Comparison of ENCODE assay signal across 11 cellular contexts in genomic region chr3:186788482-186789370, GRCh38. TPM values are rescaled to one million over a fixed set of nuclear protein-coding genes. Genes with fewer than 3 reads are reported as not detected.
DNase-seq lines count a peak whose midpoint lies in the region; ATAC-seq and TF ChIP-seq lines count a peak whose summit lies in the region.
"Had no signal": no experiment of that assay in that cellular context is flagged by ENCODE, and none has a peak within 500 bp of the region (broad histone marks: within the 10 kb centered on the region; RNA-seq: fewer than 3 reads in every experiment).

No MANE protein-coding gene starts in this region.

- H2AFZ ChIP-seq in PC-9, result no peak overlapping the region

- H3K36me3 ChIP-seq in A673 (ENCODE audit: insufficient read depth, low read length, poor library complexity, severe bottlenecking) (peaks cover 96% of the 10 kb centered on the region), PC-9 (ENCODE audit: low read depth) (peaks cover 63% of the 10 kb centered on the region)

- TF ChIP-seq CTCF in A673 (conservative IDR thresholded peaks at IDR 0.05; ENCODE audit: low read depth, low read length) (no peak), PC-9 (conservative IDR thresholded peaks at IDR 0.05) (no peak), lower leg skin (IDR thresholded peaks at IDR 0.05) (no peak)

- ATAC-seq in HG02623 (IDR thresholded peaks at IDR 0.05; ENCODE audit: unreplicated experiment), result no peak

- H3K4me3 ChIP-seq in A673 (ENCODE audit: low read depth, low read length, poor library complexity, severe bottlenecking) (peak overlapping the region; percentile 8), PC-9 (no peak overlapping the region), lower leg skin (ENCODE audit: low read depth, poor library complexity, severe bottlenecking) (no peak overlapping the region)

- H3K9me2 ChIP-seq in PC-9 (ENCODE audit: insufficient read depth), result no peaks in the 10 kb centered on the region

- CTCF ChIA-PET in A673 (lab: Charles Lee) (interaction anchor here (0.6 kb wide), 1 partner anchor 377 kb away, joined by 3 read pairs; no protein-coding TSS in a partner anchor), PC-9 (lab: Charles Lee) (no interaction called here)

- 57 to 60% methylated on average over 13 of the region's 13 CpGs for WGBS in lower leg skin, 2 donors

- DNase-seq in A673 (ENCODE audit: low spot score) (no peak), EL (peak; percentile 34), PC-9 (no peak), epithelial cell of prostate (ENCODE audit: low read depth, low spot score) (no peak), lower leg skin (ENCODE audit: low spot score in 2 of 2) (no peak), SK-N-DZ (ENCODE audit: low spot score) (no peak), NCI-H524 treated with DMSO at 0.1 percent for 48 hours (lab: John Stamatoyannopoulos, UW) (no peak)
- DNase-seq: GDM1; stimulated activated CD4-positive, alpha-beta T cell treated with anti-CD3 and anti-CD28 coated beads, Interleukin-4, amount 100 ng/mL, for 24 hours had no signal

- H3K9me3 ChIP-seq in A673 (ENCODE audit: low read depth, low read length, poor library complexity, severe bottlenecking), result no peaks in the 10 kb centered on the region
- no peaks in the 10 kb centered on the region for H3K9me3 ChIP-seq in PC-9 (ENCODE audit: insufficient read depth, low read depth)

- POLR2A ChIA-PET in A673 (lab: Charles Lee; ENCODE audit: low non-redundant PET) (interaction anchor here (0.7 kb wide), 1 partner anchor 313 kb away, joined by 4 read pairs; no protein-coding TSS in a partner anchor), PC-9 (lab: Charles Lee; ENCODE audit: unreplicated experiment) (interaction anchor here (0.6 kb wide), 2 partner anchors 22 to 34 kb away, joined by 4 to 7 read pairs; no protein-coding TSS in a partner anchor)

- H3K27ac ChIP-seq in A673 (ENCODE audit: low read depth, low read length, poor library complexity, severe bottlenecking), result peak overlapping the region; percentile 11
- peak overlapping the region; percentile 93 for H3K27ac ChIP-seq in PC-9
- peak overlapping the region; percentile 97 for H3K27ac ChIP-seq in epithelial cell of prostate

- H3K27me3 ChIP-seq in A673 (replicated peaks; ENCODE audit: insufficient read depth, low read depth, low read length, poor library complexity) (no peaks in the 10 kb centered on the region), PC-9 (ENCODE audit: insufficient read depth, low read depth) (no peaks in the 10 kb centered on the region)

- H3F3A ChIP-seq in PC-9 (ENCODE audit: insufficient read depth, low read depth), result peaks cover 97% of the 10 kb centered on the region

- H3K4me1 ChIP-seq in A673 (ENCODE audit: insufficient read depth, low read length, poor library complexity, severe bottlenecking) (peaks cover 33% of the 10 kb centered on the region), PC-9 (replicated peaks; ENCODE audit: insufficient read depth) (peaks cover 22% of the 10 kb centered on the region)

- peaks cover 68% of the 10 kb centered on the region for H4K20me1 ChIP-seq in PC-9 (ENCODE audit: insufficient read depth)

- H3K4me2 ChIP-seq in PC-9, result peak overlapping the region; percentile 93; the same call in 1 of the 2 replicates

- no peak for TF ChIP-seq POLR2A in lower leg skin (IDR thresholded peaks at IDR 0.05)

- intact Hi-C loops in A673 (cut with micrococcal nuclease; ENCODE audit: unreplicated experiment), result loop anchor here (10.0 kb wide), 1 partner anchor 174 kb away; the partner anchor contains the start of gene AHSG
- intact Hi-C loops in PC-9 (cut with micrococcal nuclease; ENCODE audit: unreplicated experiment), result no loop called here
- intact Hi-C loops in lower leg skin (cut with DNase I; ENCODE audit: low total_unique reads), result no loop called here

- peaks cover 52% of the 10 kb centered on the region for H3K79me2 ChIP-seq in PC-9 (ENCODE audit: low read depth)

- no TSS peak for BruUV-seq in A673 (replicated peaks; lab: Mats Ljungman, UMichigan)
- no TSS peak for BruUV-seq in PC-9 (replicated peaks; lab: Mats Ljungman, UMichigan)

RNA-seq across cellular contexts. Expression of gene EIF4A2, which starts 5.3 kb away (rescaled TPM):
- 403 and 435 TPM in 2 replicates for total RNA-seq in A673 (2021)
- total RNA-seq in PC-9 (2021), result 446 and 618 TPM in 2 replicates
- 100 to 1,000 TPM; 224 to 547 (median 310) TPM for total RNA-seq in lower leg skin
- polyA plus RNA-seq in SK-N-DZ (2014; cell fraction: cytosol; rRNA removed), result 698 and 722 TPM in 2 replicates
- polyA plus RNA-seq in SK-N-DZ (2014; cell fraction: nucleus; rRNA removed), result 1,380 and 1,503 TPM in 2 replicates

RNA-seq across cellular contexts. Expression of gene RFC4, which starts 17.6 kb away (rescaled TPM):
- total RNA-seq in A673 (2021) (116 and 120 TPM in 2 replicates), PC-9 (2021) (93.8 and 94.5 TPM in 2 replicates), lower leg skin (10 to 100 TPM in 2 of 4 donors, 1 to 10 TPM in 2; 6.3 to 14.0 (median 10.5) TPM)
- 215 and 256 TPM in 2 replicates for polyA plus RNA-seq in SK-N-DZ (2014; cell fraction: cytosol; rRNA removed)
- polyA plus RNA-seq in SK-N-DZ (2014; cell fraction: nucleus; rRNA removed), result 497 and 586 TPM in 2 replicates

RNA-seq across cellular contexts. Expression of gene ADIPOQ, which starts 53.8 kb away (rescaled TPM):
- total RNA-seq in A673 (2021) (not detected in 2 replicates), PC-9 (2021) (not detected in 2 replicates), lower leg skin (10 to 100 TPM in 2 of 4 donors, 1 to 10 TPM in 2; 1.1 to 15.6 (median 7.7) TPM)
- polyA plus RNA-seq in SK-N-DZ (2014; cell fraction: cytosol; rRNA removed), result 0.06 TPM in 1 of 2 replicates, not detected in the other
- not detected in 2 replicates for polyA plus RNA-seq in SK-N-DZ (2014; cell fraction: nucleus; rRNA removed)
- total RNA-seq: liver had no signal

Comparison
In these comparisons a context has a peak if more than half of its experiments do, and no peak if none do; other contexts are left out.
1. H3K27ac ChIP-seq: peak in every context shown above with its lines; median percentile 97 in epithelial cell of prostate; 93 in PC-9; 11 in A673.